11 cellular contexts compared by ENCODE assay signal in genomic region chr18:23106575-23106974, GRCh38. TPM values are rescaled to one million over a fixed set of nuclear protein-coding genes. Genes with fewer than 3 reads are reported as not detected.
A peak's percentile ranks its signal among the peaks of the same experiment; 100 is the strongest.
DNase-seq lines count a peak whose midpoint lies in the region; ATAC-seq, FAIRE-seq and TF ChIP-seq lines count a peak whose summit lies in the region.
"Had no signal": no experiment of that assay in that cellular context is flagged by ENCODE, and none has a peak within 500 bp of the region (broad histone marks: within the 10 kb centered on the region; RNA-seq: fewer than 3 reads in every experiment).

No MANE protein-coding gene starts in this region.

- dilution Hi-C loops in endothelial cell of umbilical vein (cut with MboI; ENCODE audit: extremely low pct_ligation_motif_present, low sequenced_read_pairs): no loop called here

- H3K4me1 ChIP-seq in Peyer's patch (peaks cover 0 to 10% (median 0%) of the 10 kb centered on the region in 4 donors), endothelial cell of umbilical vein (ENCODE audit: control insufficient read depth, extremely low read depth, insufficient read depth, low read length) (peaks cover 27% of the 10 kb centered on the region), prostate gland (replicated peaks) (no peaks in the 10 kb centered on the region)

- WGBS in prostate gland: 17% methylated on average over 6 of the region's 6 CpGs

- POLR2A ChIA-PET in endothelial cell of umbilical vein (lab: Charles Lee): no interaction called here

- BruUV-seq in endothelial cell of umbilical vein (replicated peaks; lab: Mats Ljungman, UMichigan): no TSS peak

- no peak overlapping the region for H3K4me3 ChIP-seq in Peyer's patch
- H3K4me3 ChIP-seq in endothelial cell of umbilical vein (replicated peaks in 1 of 3; ENCODE audit: insufficient read depth in 1 of 3, low read depth in 1 of 3, low read length in 3 of 3): peak overlapping the region in 1 of 3 experiments; percentile 16
- no peak overlapping the region for H3K4me3 ChIP-seq in prostate gland

- H3K4me1 Mint-ChIP-seq in activated naive CD4-positive, alpha-beta T cell treated with anti-CD3 and anti-CD28 coated beads for 36 hours (ENCODE audit: low read depth): peaks cover 3% of the 10 kb centered on the region

- H3K27me3 Mint-ChIP-seq in activated naive CD4-positive, alpha-beta T cell treated with anti-CD3 and anti-CD28 coated beads for 36 hours (ENCODE audit: low read depth): no peaks in the 10 kb centered on the region

- no peaks in the 10 kb centered on the region for H3K79me2 ChIP-seq in endothelial cell of umbilical vein (ENCODE audit: control insufficient read depth, insufficient read depth, low read length)

- H3K9ac ChIP-seq in endothelial cell of umbilical vein (replicated peaks; ENCODE audit: extremely low read depth, insufficient read depth, low read length): peak overlapping the region; percentile 81

- H3K4me3 Mint-ChIP-seq in activated naive CD4-positive, alpha-beta T cell treated with anti-CD3 and anti-CD28 coated beads for 36 hours: no peak overlapping the region

- H3K27ac Mint-ChIP-seq in activated naive CD4-positive, alpha-beta T cell treated with anti-CD3 and anti-CD28 coated beads for 36 hours: no peak overlapping the region

- H3K27ac ChIP-seq in Peyer's patch (no peak overlapping the region), endothelial cell of umbilical vein (ENCODE audit: insufficient read depth, low read depth, low read length) (peak overlapping the region; percentile 93), prostate gland (no peak overlapping the region)

- no peaks in the 10 kb centered on the region for H3K9me1 ChIP-seq in endothelial cell of umbilical vein (replicated peaks; ENCODE audit: control insufficient read depth, extremely low read depth, insufficient read depth, low read length)

- TF ChIP-seq POLR2A in Peyer's patch (IDR thresholded peaks at IDR 0.05): no peak
- no peak for TF ChIP-seq POLR2A in endothelial cell of umbilical vein (IDR thresholded peaks at IDR 0.05; ENCODE audit: low read depth, low read length)
- no peak for TF ChIP-seq POLR2A in prostate gland (IDR thresholded peaks at IDR 0.05)

- peak overlapping the region; percentile 61 for H3K4me2 ChIP-seq in endothelial cell of umbilical vein (ENCODE audit: insufficient read depth, low read length)

- intact Hi-C loops in endothelial cell of umbilical vein (cut with micrococcal nuclease): loop anchor here (1.0 kb wide), 1 partner anchor 9 kb away; no protein-coding TSS in a partner anchor
- intact Hi-C loops in prostate gland (cut with DNase I): no loop called here
- intact Hi-C loops in activated naive CD4-positive, alpha-beta T cell treated with anti-CD3 and anti-CD28 coated beads for 36 hours (cut with micrococcal nuclease): no loop called here

- H3K9me3 ChIP-seq in Peyer's patch (no peaks in the 10 kb centered on the region), endothelial cell of umbilical vein (replicated peaks; ENCODE audit: control insufficient read depth, insufficient read depth, low read length) (no peaks in the 10 kb centered on the region), prostate gland (no peaks in the 10 kb centered on the region)

- no peaks in the 10 kb centered on the region for H3K36me3 Mint-ChIP-seq in activated naive CD4-positive, alpha-beta T cell treated with anti-CD3 and anti-CD28 coated beads for 36 hours (ENCODE audit: low read depth)

- FAIRE-seq in G401.6 (lab: Jason Lieb, UNC): peak; percentile 98
- FAIRE-seq in endothelial cell of umbilical vein (lab: Jason Lieb, UNC): peak; percentile 92
- FAIRE-seq: GM12891, kidney had no signal

- H4K20me1 ChIP-seq in endothelial cell of umbilical vein (replicated peaks; ENCODE audit: control insufficient read depth, extremely low read depth, insufficient read depth, low read length): no peaks in the 10 kb centered on the region

- peak in 3 of 6 experiments; percentile 17 to 37 (median 35) for TF ChIP-seq CTCF in Peyer's patch (IDR thresholded peaks at IDR 0.05)
- TF ChIP-seq CTCF in endothelial cell of umbilical vein (IDR thresholded peaks at IDR 0.05; ENCODE audit: extremely low read depth in 1 of 2, insufficient read depth in 1 of 2, low read depth in 1 of 2, low read length in 2 of 2): no peak
- peak in 1 of 4 experiments; percentile 10 for TF ChIP-seq CTCF in prostate gland (IDR thresholded peaks at IDR 0.05)

- no peaks in the 10 kb centered on the region for H3K36me3 ChIP-seq in Peyer's patch
- no peaks in the 10 kb centered on the region for H3K36me3 ChIP-seq in endothelial cell of umbilical vein (ENCODE audit: control insufficient read depth in 2 of 2, extremely low read depth in 1 of 2, insufficient read depth in 2 of 2, low read length in 2 of 2)
- H3K36me3 ChIP-seq in prostate gland: no peaks in the 10 kb centered on the region

- no peak overlapping the region for H2AFZ ChIP-seq in endothelial cell of umbilical vein (ENCODE audit: low read depth, low read length)

- CTCF ChIA-PET in endothelial cell of umbilical vein (lab: Charles Lee): interaction anchor here (1.1 to 1.3 kb wide), 3 partner anchors 15 to 305 kb away, joined by 3 to 5 read pairs (median 5); no protein-coding TSS in a partner anchor
- CTCF ChIA-PET in activated naive CD4-positive, alpha-beta T cell treated with anti-CD3 and anti-CD28 coated beads for 36 hours (lab: Charles Lee): no interaction called here

- peaks cover 4% of the 10 kb centered on the region for H3K9me3 Mint-ChIP-seq in activated naive CD4-positive, alpha-beta T cell treated with anti-CD3 and anti-CD28 coated beads for 36 hours

- DNase-seq in Peyer's patch (peak in 2 of 3 donors; percentile 64 to 82), endothelial cell of umbilical vein (ENCODE audit: low read depth, low spot score) (peak; percentile 77), prostate gland (ENCODE audit: low spot score) (peak; percentile 17), NCI-H2029 treated with DMSO at 0.1 percent for 48 hours (lab: John Stamatoyannopoulos, UW) (no peak)
- DNase-seq in activated T-cell treated with anti-CD3 and anti-CD28 coated beads, Interleukin-2, amount 50 U/mL, for 48 hours: no peak
- DNase-seq in activated naive CD4-positive, alpha-beta T cell treated with anti-CD3 and anti-CD28 coated beads for 36 hours: no peak
- DNase-seq: kidney, NCI-H524 treated with DMSO at 0.1 percent for 48 hours had no signal

- H3K27me3 ChIP-seq in Peyer's patch (no peaks in the 10 kb centered on the region), endothelial cell of umbilical vein (ENCODE audit: control insufficient read depth in 2 of 2, insufficient read depth in 2 of 2, low read length in 2 of 2) (no peaks in the 10 kb centered on the region), prostate gland (replicated peaks; ENCODE audit: insufficient read depth) (no peaks in the 10 kb centered on the region)

- no peak for ATAC-seq in GM21737 (IDR thresholded peaks at IDR 0.05; ENCODE audit: unreplicated experiment)

TF ChIP-seq in endothelial cell of umbilical vein, 7 proteins besides CTCF, POLR2A, EP300 and RAD21:
- TF ChIP-seq EZH2 (IDR thresholded peaks at IDR 0.05; ENCODE audit: borderline replicate concordance, low read depth, low read length, severe bottlenecking): no peak
- peak; percentile 25 for TF ChIP-seq FOS (IDR thresholded peaks at IDR 0.05; ENCODE audit: borderline replicate concordance, insufficient read depth, low read length)
- TF ChIP-seq GATA2 (IDR thresholded peaks at IDR 0.05; ENCODE audit: insufficient read depth, insufficient read length, low read depth, low read length): no peak
- TF ChIP-seq MAX (IDR thresholded peaks at IDR 0.05; ENCODE audit: insufficient read depth, insufficient read length): no peak
- TF ChIP-seq MYC (IDR thresholded peaks at IDR 0.05; ENCODE audit: low read depth, low read length): no peak
- TF ChIP-seq JUN (IDR thresholded peaks at IDR 0.05; ENCODE audit: borderline replicate concordance, insufficient read depth, insufficient read length, low read depth): peak; percentile 73
- peak; percentile 38 for TF ChIP-seq POLR2AphosphoS5 (IDR thresholded peaks at IDR 0.05; ENCODE audit: insufficient read depth, low read depth, low read length)

RNA-seq across cellular contexts. Expression of gene CABLES1, which starts 28.7 kb away (rescaled TPM):
- 10 to 100 TPM in 3 of 4 donors, 1 to 10 TPM in 1; 6.6 to 28.5 (median 19.5) TPM for total RNA-seq in Peyer's patch
- 55.0 and 71.1 TPM in 2 replicates for total RNA-seq in endothelial cell of umbilical vein
- polyA plus RNA-seq in endothelial cell of umbilical vein: 28.7 and 40.2 TPM in 2 replicates
- polyA plus RNA-seq in endothelial cell of umbilical vein (2011; cell fraction: cytosol; rRNA removed): 46.8 and 51.2 TPM in 2 replicates
- polyA plus RNA-seq in endothelial cell of umbilical vein (2011; cell fraction: nucleus; rRNA removed): 66.8 and 77.1 TPM in 2 replicates
- polyA plus RNA-seq in endothelial cell of umbilical vein (2012): 66.6 TPM in 2 replicates
- polyA minus RNA-seq in endothelial cell of umbilical vein: 73.3 and 73.9 TPM in 2 replicates
- 7.8 TPM for polyA minus RNA-seq in endothelial cell of umbilical vein (2011; cell fraction: cytosol; rRNA and poly(A)+ RNA removed)
- 87.4 and 92.3 TPM in 2 replicates for polyA minus RNA-seq in endothelial cell of umbilical vein (2011; cell fraction: nucleus; rRNA and poly(A)+ RNA removed)
- total RNA-seq in prostate gland: 10 to 100 TPM in 1 of 2 donors, 1 to 10 TPM in 1; 3.9 to 16.2 TPM
- total RNA-seq in activated naive CD4-positive, alpha-beta T cell treated with anti-CD3 and anti-CD28 coated beads for 36 hours: under 1 TPM; 0.12 to 0.38 TPM

Comparison
In these comparisons a context has a peak if more than half of its experiments do, and no peak if none do; other contexts are left out.
1. DNase-seq: peak in Peyer's patch (2 of 3), endothelial cell of umbilical vein (single experiment) and prostate gland (single experiment); none in activated T-cell treated with anti-CD3 and anti-CD28 coated beads, Interleukin-2, amount 50 U/mL, for 48 hours (0 of 2), activated naive CD4-positive, alpha-beta T cell treated with anti-CD3 and anti-CD28 coated beads for 36 hours (single experiment) and NCI-H2029 treated with DMSO at 0.1 percent for 48 hours (single experiment).